In genomic region chr17:46815474-46816353, GRCh38 we compare ENCODE assay signal across 22 cellular contexts. TPM values are rescaled to one million over a fixed set of nuclear protein-coding genes. Genes with fewer than 3 reads are reported as not detected.
DNase-seq lines count a peak whose midpoint lies in the region; ATAC-seq, FAIRE-seq and TF ChIP-seq lines count a peak whose summit lies in the region.
"Had no signal": no experiment of that assay in that cellular context is flagged by ENCODE, and none has a peak within 500 bp of the region (broad histone marks: within the 10 kb centered on the region; RNA-seq: fewer than 3 reads in every experiment).

No MANE protein-coding gene starts in this region.

- H2AFZ ChIP-seq in H1 (ENCODE audit: low read length) = no peak overlapping the region

- H3K9ac ChIP-seq in HUES6 (ENCODE audit: low read length) (peak overlapping the region; percentile 85), H1 (replicated peaks in 1 of 4; ENCODE audit: extremely low read depth in 1 of 4, low read depth in 3 of 4, low read length in 3 of 4) (0 out of 7 replicates have a peak overlapping the region, but pooled peaks of 1 of the 4 experiments have one; percentile 12), mesendoderm (ENCODE audit: low read length) (peak overlapping the region; percentile 97)

- WGBS in H1 (ENCODE audit: extremely low coverage in 1 of 2, insufficient coverage in 1 of 2, insufficient read length in 1 of 2, insufficient replicate concordance in 2 of 2, low coverage in 1 of 2, low lambda C conversion rate in 2 of 2, missing lambda C conversion rate in 1 of 2), 2 experiments = 89% methylated on average over 12 of the region's 12 CpGs; no CpG with 5 or more reads in 1 of the 2 experiments
- no CpG with 5 or more reads among the region's 12 CpGs for WGBS in mesendoderm (ENCODE audit: extremely low coverage, insufficient coverage, low lambda C conversion rate)

- H3K4me3 Mint-ChIP-seq in activated CD8-positive, alpha-beta memory T cell treated with anti-CD3 and anti-CD28 coated beads, Interleukin-2, amount 10 ng/mL, durations not matched to agents 7 days and 5 days = no peak overlapping the region

- peaks cover 7% of the 10 kb centered on the region for H3K4me1 Mint-ChIP-seq in activated CD8-positive, alpha-beta memory T cell treated with anti-CD3 and anti-CD28 coated beads, Interleukin-2, amount 10 ng/mL, durations not matched to agents 7 days and 5 days

- H3K23ac ChIP-seq in H1 (ENCODE audit: insufficient read length) (no peak overlapping the region), mesendoderm (ENCODE audit: low read length) (peak overlapping the region; percentile 69)

- H3K4me2 ChIP-seq in H1 (ENCODE audit: insufficient read depth in 1 of 2, low read depth in 2 of 2, low read length in 2 of 2) = peak overlapping the region in 1 of 2 experiments; percentile 96; a peak in 1 of 4 replicates
- H3K4me2 ChIP-seq in mesendoderm (ENCODE audit: low read length) = peak overlapping the region; percentile 59

- H3K27ac ChIP-seq in HUES6 (ENCODE audit: low read depth, low read length) = no peak overlapping the region
- H3K27ac ChIP-seq in H1 (ENCODE audit: low read depth, low read length) = no peak overlapping the region
- H3K27ac ChIP-seq in mesendoderm (ENCODE audit: low read depth, low read length) = peak overlapping the region; percentile 6
- H3K27ac ChIP-seq: SJSA1 had no signal

- TF ChIP-seq POLR2A in H1 (IDR thresholded peaks at IDR 0.05; ENCODE audit: control extremely low read depth in 1 of 2, low read depth in 2 of 2, low read length in 2 of 2) = no peak

- H3K27me3 Mint-ChIP-seq in activated CD8-positive, alpha-beta memory T cell treated with anti-CD3 and anti-CD28 coated beads, Interleukin-2, amount 10 ng/mL, durations not matched to agents 7 days and 5 days = peaks cover 77% of the 10 kb centered on the region

- H3K79me1 ChIP-seq in H1 (ENCODE audit: low read depth, low read length) (no peaks in the 10 kb centered on the region; the same call in 1 of the 2 replicates), mesendoderm (ENCODE audit: low read length) (peaks cover 18% of the 10 kb centered on the region)

- H3K79me2 ChIP-seq in H1 (ENCODE audit: control insufficient read depth in 1 of 2, insufficient read depth in 2 of 2, low read length in 2 of 2) (no peaks in the 10 kb centered on the region), mesendoderm (ENCODE audit: control insufficient read depth, insufficient read depth, low read length) (peaks cover 78% of the 10 kb centered on the region)

- peaks cover 20% of the 10 kb centered on the region; the same call in 1 of the 2 replicates for H3K23me2 ChIP-seq in H1 (ENCODE audit: low read depth, low read length)

- H3K36me3 ChIP-seq in HUES6 (ENCODE audit: control insufficient read depth, insufficient read depth, low read length) = peaks cover 3% of the 10 kb centered on the region; the same call in 1 of the 2 replicates
- H3K36me3 ChIP-seq in H1 (ENCODE audit: control insufficient read depth in 2 of 4, insufficient read depth in 4 of 4, low read length in 3 of 4) = no peaks in the 10 kb centered on the region
- no peaks in the 10 kb centered on the region for H3K36me3 ChIP-seq in mesendoderm (ENCODE audit: control insufficient read depth, insufficient read depth, low read length)

- H3K4ac ChIP-seq in H1 (replicated peaks; ENCODE audit: insufficient read length, low read depth, low read length) (peak overlapping the region; percentile 40), mesendoderm (ENCODE audit: low read depth, low read length) (no peak overlapping the region)

- peaks cover 48% of the 10 kb centered on the region for H3K27me3 ChIP-seq in HUES6 (ENCODE audit: control insufficient read depth, insufficient read depth, low read length)
- peaks cover 31 to 63% (median 58%) of the 10 kb centered on the region in 4 experiments for H3K27me3 ChIP-seq in H1 (replicated peaks in 1 of 4; ENCODE audit: control insufficient read depth in 3 of 4, extremely low read depth in 1 of 4, insufficient read depth in 3 of 4, low read length in 3 of 4)
- no peaks in the 10 kb centered on the region for H3K27me3 ChIP-seq in mesendoderm (ENCODE audit: insufficient read depth, low read length, poor library complexity)

- TF ChIP-seq EP300 in H1 (IDR thresholded peaks at IDR 0.05; ENCODE audit: borderline replicate concordance in 1 of 2, low read depth in 2 of 2, low read length in 2 of 2) = no peak

- no peaks in the 10 kb centered on the region for H3K36me3 Mint-ChIP-seq in activated CD8-positive, alpha-beta memory T cell treated with anti-CD3 and anti-CD28 coated beads, Interleukin-2, amount 10 ng/mL, durations not matched to agents 7 days and 5 days
- H3K36me3 Mint-ChIP-seq: CD4-positive, alpha-beta memory T cell; IgD-negative memory B cell had no signal

- H3K18ac ChIP-seq in H1 (ENCODE audit: extremely low read depth, low read length) (peak overlapping the region; percentile 53; the same call in 1 of the 2 replicates), mesendoderm (ENCODE audit: low read length) (peak overlapping the region; percentile 91)

- POLR2A ChIA-PET in H1 (lab: Charles Lee; ENCODE audit: partially characterized antibody) = interaction anchor here (0.8 to 1.4 kb wide), 3 partner anchors 10 to 43 kb away, joined by 3 to 4 read pairs (median 3); no protein-coding TSS in a partner anchor

- no peak overlapping the region for H3K56ac ChIP-seq in H1 (replicated peaks; ENCODE audit: insufficient read length, low read depth, low read length)
- H3K56ac ChIP-seq in mesendoderm (ENCODE audit: low read length) = peak overlapping the region; percentile 96

- H3K9me3 Mint-ChIP-seq in activated CD8-positive, alpha-beta memory T cell treated with anti-CD3 and anti-CD28 coated beads, Interleukin-2, amount 10 ng/mL, durations not matched to agents 7 days and 5 days (ENCODE audit: low read depth) = no peaks in the 10 kb centered on the region
- H3K9me3 Mint-ChIP-seq: IgD-negative memory B cell had no signal

- peaks cover 76% of the 10 kb centered on the region for H3K4me1 ChIP-seq in HUES6 (ENCODE audit: control insufficient read depth, insufficient read depth, low read length)
- H3K4me1 ChIP-seq in H1 (replicated peaks in 1 of 4; ENCODE audit: control insufficient read depth in 3 of 4, insufficient read depth in 4 of 4, low read length in 3 of 4) = peaks cover 0 to 40% (median 27%) of the 10 kb centered on the region in 4 experiments; a peak in 6 of 7 replicates
- peaks cover 37% of the 10 kb centered on the region for H3K4me1 ChIP-seq in mesendoderm (ENCODE audit: control insufficient read depth, low read depth, low read length)

- no peak for ATAC-seq in activated CD8-positive, alpha-beta memory T cell treated with anti-CD3 and anti-CD28 coated beads, Interleukin-2, amount 10 ng/mL, durations not matched to agents 7 days and 5 days
- ATAC-seq: PC-3 had no signal

- DNase-seq in H1 (ENCODE audit: low read depth in 1 of 2, low spot score in 2 of 2) (no peak), mesendoderm (no peak), urothelium cell line (ENCODE audit: low spot score) (no peak), NCI-H128 (lab: John Stamatoyannopoulos, UW; ENCODE audit: unreplicated experiment) (no peak)
- DNase-seq in activated effector memory CD4-positive, alpha-beta T cell treated with Interleukin-2 at 50 U/mL for 16 hours = no peak
- no peak for DNase-seq in activated naive CD4-positive, alpha-beta T cell treated with anti-CD3 and anti-CD28 coated beads, Interleukin-2, amount 50 U/mL, for 16 hours
- no peak for DNase-seq in activated CD8-positive, alpha-beta memory T cell treated with anti-CD3 and anti-CD28 coated beads, Interleukin-2, amount 10 ng/mL, durations not matched to agents 7 days and 5 days
- DNase-seq: Calu3; CD4-positive, alpha-beta memory T cell; NCI-H1417; NCI-H1930; NCI-H446; NK-92 treated with Interleukin-12 subunit alpha and Interleukin-12 subunit beta, amount 100 ng/mL, for 24 hours; PC-3; SW 1271 had no signal

- H2AK5ac ChIP-seq in H1 (ENCODE audit: low read depth, low read length) (peak overlapping the region; percentile 79), mesendoderm (ENCODE audit: low read length) (peak overlapping the region; percentile 66)

- H2BK12ac ChIP-seq in H1 (ENCODE audit: low read depth, low read length) = peak overlapping the region; percentile 97; the same call in 1 of the 2 replicates

- H3K4me3 ChIP-seq in HUES6 (ENCODE audit: low read depth, low read length) = peak overlapping the region; percentile 76; the same call in 1 of the 2 replicates
- no peak overlapping the region for H3K4me3 ChIP-seq in H1 (ENCODE audit: extremely low read depth in 1 of 4, insufficient read depth in 2 of 4, low read depth in 3 of 4, low read length in 4 of 4)
- peak overlapping the region; percentile 85 for H3K4me3 ChIP-seq in mesendoderm (ENCODE audit: low read length)
- H3K4me3 ChIP-seq: SJSA1 had no signal

- no peak overlapping the region for H4K91ac ChIP-seq in H1 (replicated peaks; ENCODE audit: insufficient read length, low read length)

- no peak overlapping the region for H2BK5ac ChIP-seq in H1 (ENCODE audit: low read depth, low read length)
- peak overlapping the region; percentile 83 for H2BK5ac ChIP-seq in mesendoderm (ENCODE audit: low read length)

- H2BK120ac ChIP-seq in H1 (replicated peaks; ENCODE audit: low read depth, low read length) = no peak overlapping the region
- H2BK120ac ChIP-seq in mesendoderm (ENCODE audit: low read depth, low read length) = no peak overlapping the region

- no peaks in the 10 kb centered on the region for H3K9me3 ChIP-seq in HUES6 (ENCODE audit: control insufficient read depth, insufficient read depth, low read depth, low read length)
- no peaks in the 10 kb centered on the region for H3K9me3 ChIP-seq in H1 (ENCODE audit: insufficient read depth in 2 of 2, low read depth in 1 of 2, low read length in 1 of 2)

- peaks cover 0 to 4% of the 10 kb centered on the region in 2 experiments for H4K20me1 ChIP-seq in H1 (replicated peaks in 1 of 2; ENCODE audit: control insufficient read depth in 1 of 2, insufficient read depth in 2 of 2, low read length in 2 of 2)

- CTCF ChIA-PET in H1 (lab: Charles Lee; ENCODE audit: partially characterized antibody) = interaction anchor here (0.6 to 2.7 kb wide), 10 partner anchors 10 to 126 kb away, joined by 3 to 15 read pairs (median 6); no protein-coding TSS in a partner anchor
- CTCF ChIA-PET in activated CD8-positive, alpha-beta memory T cell treated with anti-CD3 and anti-CD28 coated beads, Interleukin-2, amount 10 ng/mL, durations not matched to agents 7 days and 5 days (lab: Charles Lee) = no interaction called here

- TF ChIP-seq CTCF in H1 (IDR thresholded peaks at IDR 0.05; ENCODE audit: control extremely low read depth in 1 of 3, insufficient read depth in 1 of 3, low read depth in 1 of 3, low read length in 3 of 3) = no peak

- H3K14ac ChIP-seq in H1 (ENCODE audit: insufficient read length) = no peak overlapping the region

- peak overlapping the region; percentile 21; the same call in 1 of the 2 replicates for H2BK15ac ChIP-seq in H1 (ENCODE audit: low read length)
- H2BK15ac ChIP-seq in mesendoderm (replicated peaks; ENCODE audit: low read depth) = no peak overlapping the region

- H4K8ac ChIP-seq in H1 (ENCODE audit: extremely low read depth, insufficient read depth, low read length) = no peak overlapping the region
- H4K8ac ChIP-seq in mesendoderm (ENCODE audit: low read depth, low read length) = no peak overlapping the region

- H2BK20ac ChIP-seq in H1 (ENCODE audit: low read length) = no peak overlapping the region

- TF ChIP-seq RAD21 in H1 (IDR thresholded peaks at IDR 0.05 in 1 of 2, conservative IDR thresholded peaks at IDR 0.05 in 1 of 2; ENCODE audit: low read depth in 2 of 2, low read length in 2 of 2) = no peak

- FAIRE-seq in H1 (lab: Jason Lieb, UNC) (no peak), urothelium cell line (lab: Jason Lieb, UNC) (peak; percentile 40)

- H3K27ac Mint-ChIP-seq in activated CD8-positive, alpha-beta memory T cell treated with anti-CD3 and anti-CD28 coated beads, Interleukin-2, amount 10 ng/mL, durations not matched to agents 7 days and 5 days = no peak overlapping the region
- H3K27ac Mint-ChIP-seq: IgD-negative memory B cell had no signal

- H4K5ac ChIP-seq in H1 (ENCODE audit: insufficient read length, low read depth, low read length) = no peak overlapping the region
- H4K5ac ChIP-seq in mesendoderm (ENCODE audit: low read length) = no peak overlapping the region

RNA-seq across cellular contexts. Expression of gene WNT3, which starts 2.8 kb away (rescaled TPM):
- total RNA-seq in H1 (2021; fragmentation: NEBNext Ultra II Directional; extraction: Animal tissue kit (Norgen Biotek cat#: 25700)) = 1.3 and 2.0 TPM in 2 replicates
- 0.56 and 0.96 TPM in 2 replicates for polyA plus RNA-seq in H1 (2011; rRNA removed)
- polyA plus RNA-seq in H1 (2011; cell fraction: cytosol; rRNA removed) = 1.00 TPM
- polyA plus RNA-seq in H1 (2011; cell fraction: nucleus; rRNA removed) = 1.2 TPM
- 0.40 to 1.3 TPM (median 0.77 TPM) in 4 replicates for polyA plus RNA-seq in H1 (2012, experiment 1 of 2)
- polyA plus RNA-seq in H1 (2012, experiment 2 of 2) = 0.76 TPM
- 5.2 TPM for polyA plus RNA-seq in H1 (2013, experiment 1 of 2)
- 6.7 TPM for polyA plus RNA-seq in H1 (2013, experiment 2 of 2)
- polyA minus RNA-seq in H1 (2011; rRNA and poly(A)+ RNA removed) = 0.71 and 0.91 TPM in 2 replicates
- polyA minus RNA-seq in H1 (2011; cell fraction: cytosol; rRNA and poly(A)+ RNA removed) = 0.66 TPM
- 0.60 TPM for polyA minus RNA-seq in H1 (2011; cell fraction: nucleus; rRNA and poly(A)+ RNA removed)
- 50.0 TPM for polyA plus RNA-seq in mesendoderm (2013, experiment 1 of 2)
- 49.3 TPM for polyA plus RNA-seq in mesendoderm (2013, experiment 2 of 2)
- not detected for total RNA-seq in activated CD8-positive, alpha-beta memory T cell treated with anti-CD3 and anti-CD28 coated beads, Interleukin-2, amount 10 ng/mL, durations not matched to agents 7 days and 5 days
- total RNA-seq: CD4-positive, alpha-beta memory T cell; G401 had no signal
- polyA plus RNA-seq: CD4-positive, alpha-beta memory T cell had no signal

RNA-seq across cellular contexts. Expression of gene WNT9B, which starts 35.7 kb away (rescaled TPM):
- not detected in 2 replicates for total RNA-seq in H1 (2021; fragmentation: NEBNext Ultra II Directional; extraction: Animal tissue kit (Norgen Biotek cat#: 25700))
- 0.21 and 0.35 TPM in 2 replicates for polyA plus RNA-seq in H1 (2011; rRNA removed)
- polyA plus RNA-seq in H1 (2011; cell fraction: cytosol; rRNA removed) = 0.09 TPM
- 0.10 TPM for polyA plus RNA-seq in H1 (2011; cell fraction: nucleus; rRNA removed)
- polyA plus RNA-seq in H1 (2012, experiment 1 of 2) = 0.13 to 0.15 TPM in 2 of 4 replicates, not detected in the others
- polyA plus RNA-seq in H1 (2012, experiment 2 of 2) = not detected
- polyA plus RNA-seq in H1 (2013, experiment 1 of 2) = 0.16 TPM
- 0.11 TPM for polyA plus RNA-seq in H1 (2013, experiment 2 of 2)
- 0.12 and 0.47 TPM in 2 replicates for polyA minus RNA-seq in H1 (2011; rRNA and poly(A)+ RNA removed)
- polyA minus RNA-seq in H1 (2011; cell fraction: cytosol; rRNA and poly(A)+ RNA removed) = not detected
- not detected for polyA minus RNA-seq in H1 (2011; cell fraction: nucleus; rRNA and poly(A)+ RNA removed)
- 0.74 TPM for polyA plus RNA-seq in mesendoderm (2013, experiment 1 of 2)
- polyA plus RNA-seq in mesendoderm (2013, experiment 2 of 2) = 0.70 TPM
- not detected for total RNA-seq in activated CD8-positive, alpha-beta memory T cell treated with anti-CD3 and anti-CD28 coated beads, Interleukin-2, amount 10 ng/mL, durations not matched to agents 7 days and 5 days
- total RNA-seq: Calu3; CD4-positive, alpha-beta memory T cell; G401; H4; LHCN-M2; PC-3; SJSA1 had no signal
- polyA plus RNA-seq: BJ; CD4-positive, alpha-beta memory T cell; IgD-negative memory B cell had no signal

Comparison
In these comparisons a context has a peak if more than half of its experiments do, and no peak if none do; other contexts are left out.
1. H3K4me3 ChIP-seq: peak in HUES6 (single experiment) and mesendoderm (single experiment); none in H1 (0 of 4).